Comparison of ENCODE assay signal across 1 cellular context in the genomic region with DNA sequence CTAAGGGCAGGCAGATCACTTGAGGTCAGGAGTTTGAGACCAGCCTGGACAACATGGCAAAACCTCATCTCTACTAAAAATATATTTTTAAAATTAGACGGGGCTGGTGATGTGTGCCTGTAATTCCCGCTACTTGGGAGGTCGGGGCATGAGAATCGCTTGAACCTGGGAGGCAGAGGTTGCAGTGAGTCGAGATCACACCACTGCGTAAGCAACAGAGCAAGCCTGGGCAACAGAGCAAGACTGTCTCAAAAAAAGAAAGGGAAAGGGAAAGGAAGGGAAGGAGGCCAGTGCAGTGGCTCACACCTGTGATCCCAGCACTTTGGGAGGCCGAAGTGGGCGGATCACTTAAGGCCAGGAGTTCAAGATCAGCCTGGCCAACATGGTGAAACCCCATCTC.
A peak's percentile ranks its signal among the peaks of the same experiment; 100 is the strongest.
TF ChIP-seq lines count a peak whose summit lies in the region.

No MANE protein-coding gene starts in this region.

TF ChIP-seq in K562, 482 proteins besides CTCF, POLR2A, EP300 and RAD21 (continued from another document):
- TF ChIP-seq, protein P1, sequence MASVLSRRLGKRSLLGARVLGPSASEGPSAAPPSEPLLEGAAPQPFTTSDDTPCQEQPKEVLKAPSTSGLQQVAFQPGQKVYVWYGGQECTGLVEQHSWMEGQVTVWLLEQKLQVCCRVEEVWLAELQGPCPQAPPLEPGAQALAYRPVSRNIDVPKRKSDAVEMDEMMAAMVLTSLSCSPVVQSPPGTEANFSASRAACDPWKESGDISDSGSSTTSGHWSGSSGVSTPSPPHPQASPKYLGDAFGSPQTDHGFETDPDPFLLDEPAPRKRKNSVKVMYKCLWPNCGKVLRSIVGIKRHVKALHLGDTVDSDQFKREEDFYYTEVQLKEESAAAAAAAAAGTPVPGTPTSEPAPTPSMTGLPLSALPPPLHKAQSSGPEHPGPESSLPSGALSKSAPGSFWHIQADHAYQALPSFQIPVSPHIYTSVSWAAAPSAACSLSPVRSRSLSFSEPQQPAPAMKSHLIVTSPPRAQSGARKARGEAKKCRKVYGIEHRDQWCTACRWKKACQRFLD (CRISPR knock-in tag; IDR thresholded peaks at IDR 0.05): peak; percentile 16; the same call in 1 of the 2 replicates
